In the genomic region with DNA sequence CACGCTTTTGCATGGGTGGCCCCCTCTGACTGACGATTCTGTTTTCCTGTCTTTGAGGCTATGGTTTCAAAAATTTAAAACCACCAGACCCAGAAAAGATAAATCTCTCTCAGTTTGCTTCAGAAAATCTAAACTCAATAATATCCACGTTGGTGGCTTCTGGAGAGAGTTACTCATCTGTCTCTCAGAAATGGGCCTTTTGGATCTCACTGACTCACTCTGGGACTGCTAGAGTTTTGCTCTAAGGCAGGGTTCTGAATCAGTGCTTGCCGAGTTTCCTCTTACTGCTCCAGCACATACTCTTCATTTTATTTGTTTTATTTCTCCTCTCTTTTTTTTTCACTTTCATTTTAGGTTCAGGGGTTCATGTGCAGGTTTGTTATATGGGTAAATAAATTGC, we compare ENCODE assay signal across 15 cellular contexts.
DNase-seq lines count a peak whose midpoint lies in the region; ATAC-seq and TF ChIP-seq lines count a peak whose summit lies in the region.
"Had no signal": no experiment of that assay in that cellular context is flagged by ENCODE, and none has a peak within 500 bp of the region (broad histone marks: within the 10 kb centered on the region; RNA-seq: fewer than 3 reads in every experiment).

No MANE protein-coding gene starts in this region.

- H3K27ac ChIP-seq in RWPE2 (ENCODE audit: poor library complexity, severe bottlenecking), result no peak overlapping the region
- no peak overlapping the region for H3K27ac ChIP-seq in SJCRH30
- H3K27ac ChIP-seq: C4-2B had no signal

- DNase-seq in EH (ENCODE audit: low read depth) (peak; percentile 80), RWPE2 (ENCODE audit: low spot score) (no peak), fibroblast of mammary gland (ENCODE audit: low read depth) (peak; percentile 81), osteocyte (ENCODE audit: extremely low spot score, unreplicated experiment) (no peak), NCI-H1092 (lab: John Stamatoyannopoulos, UW) (no peak), NCI-H2107 (lab: John Stamatoyannopoulos, UW) (no peak), Ammon's horn (ENCODE audit: low spot score) (no peak), SJCRH30 (no peak)
- DNase-seq: activated CD4-positive, CD25-positive, alpha-beta regulatory T cell treated with anti-CD3 and anti-CD28 coated beads, Interleukin-2, amount 50 U/mL, for 72 hours; cortex of kidney; MM.1S; stimulated activated CD4-positive, alpha-beta T cell treated with anti-CD3 and anti-CD28 coated beads, Interleukin-4, amount 100 ng/mL, for 1 hour had no signal

- peak; percentile 61; the same call in 1 of the 3 replicates for ATAC-seq in RWPE2 (ENCODE audit: low read depth)

- peaks cover 4% of the 10 kb centered on the region for H3K9me3 ChIP-seq in RWPE2 (ENCODE audit: severe bottlenecking)
- peaks cover 8% of the 10 kb centered on the region; the same call in 1 of the 2 replicates for H3K9me3 ChIP-seq in SJCRH30 (replicated peaks)
- H3K9me3 ChIP-seq: HAP-1 had no signal

- H3K4me1 ChIP-seq in RWPE2 (ENCODE audit: insufficient read depth, poor library complexity, severe bottlenecking) (peaks cover 3% of the 10 kb centered on the region), SJCRH30 (no peaks in the 10 kb centered on the region)
- H3K4me1 ChIP-seq: HAP-1 had no signal

- H3K27me3 ChIP-seq in RWPE2 (ENCODE audit: insufficient read depth, poor library complexity, severe bottlenecking) (no peaks in the 10 kb centered on the region), SJCRH30 (no peaks in the 10 kb centered on the region)

- TF ChIP-seq CTCF in RWPE2 (IDR thresholded peaks at IDR 0.05; ENCODE audit: poor library complexity, severe bottlenecking) (no peak), fibroblast of mammary gland (conservative IDR thresholded peaks at IDR 0.05; ENCODE audit: control insufficient read depth, insufficient read depth, low read depth, low read length) (no peak), osteocyte (IDR thresholded peaks at IDR 0.05) (no peak)

- no peaks in the 10 kb centered on the region for H3K36me3 ChIP-seq in RWPE2 (ENCODE audit: low read depth)
- no peaks in the 10 kb centered on the region for H3K36me3 ChIP-seq in SJCRH30
- H3K36me3 ChIP-seq: HAP-1 had no signal

- no peak overlapping the region for H3K4me3 ChIP-seq in RWPE2 (ENCODE audit: severe bottlenecking)
- no peak overlapping the region for H3K4me3 ChIP-seq in fibroblast of mammary gland (ENCODE audit: control insufficient read depth, low read depth, low read length)
- no peak overlapping the region for H3K4me3 ChIP-seq in SJCRH30
- H3K4me3 ChIP-seq: HAP-1 had no signal

- H3K27me3 Mint-ChIP-seq in osteocyte (ENCODE audit: unreplicated experiment), result no peaks in the 10 kb centered on the region
- H3K27me3 Mint-ChIP-seq: activated naive CD8-positive, alpha-beta T cell had no signal

- H3K9me3 Mint-ChIP-seq in osteocyte (ENCODE audit: unreplicated experiment), result peaks cover 18% of the 10 kb centered on the region

- H3K4me1 Mint-ChIP-seq in osteocyte (ENCODE audit: unreplicated experiment), result peaks cover 6% of the 10 kb centered on the region

- peak overlapping the region; percentile 4 for H3K27ac Mint-ChIP-seq in osteocyte (ENCODE audit: unreplicated experiment)
- H3K27ac Mint-ChIP-seq: activated naive CD8-positive, alpha-beta T cell had no signal

- H3K4me3 Mint-ChIP-seq in osteocyte (ENCODE audit: unreplicated experiment), result no peak overlapping the region
- H3K4me3 Mint-ChIP-seq: activated naive CD8-positive, alpha-beta T cell had no signal

- H3K36me3 Mint-ChIP-seq in osteocyte (ENCODE audit: unreplicated experiment), result no peaks in the 10 kb centered on the region

Comparison
In these comparisons a context has a peak if more than half of its experiments do, and no peak if none do; other contexts are left out.
1. DNase-seq: peak in EH (single experiment) and fibroblast of mammary gland (single experiment); none in RWPE2 (single experiment), osteocyte (single experiment), NCI-H1092 (single experiment), NCI-H2107 (single experiment), Ammon's horn (single experiment) and SJCRH30 (0 of 2).